ENCODE assay signal across 9 cellular contexts in genomic region chr7:139360948-139361307, GRCh38. TPM values are rescaled to one million over a fixed set of nuclear protein-coding genes. Genes with fewer than 3 reads are reported as not detected.
A peak's percentile ranks its signal among the peaks of the same experiment; 100 is the strongest.
DNase-seq lines count a peak whose midpoint lies in the region; ATAC-seq, FAIRE-seq and TF ChIP-seq lines count a peak whose summit lies in the region.
"Had no signal": no experiment of that assay in that cellular context is flagged by ENCODE, and none has a peak within 500 bp of the region (broad histone marks: within the 10 kb centered on the region; RNA-seq: fewer than 3 reads in every experiment).

No MANE protein-coding gene starts in this region.

- no peaks in the 10 kb centered on the region for H3K27me3 ChIP-seq in iPS-20b (ENCODE audit: insufficient read depth, low read length)
- no peaks in the 10 kb centered on the region for H3K27me3 ChIP-seq in stomach smooth muscle (ENCODE audit: control insufficient read depth in 1 of 2, insufficient read depth in 2 of 2, low read length in 2 of 2)

- H3K9me3 Mint-ChIP-seq in activated T-helper 17 cell treated with anti-CD3 and anti-CD28 coated beads, Interleukin-2, amount 50 U/mL, for 72 hours, result no peaks in the 10 kb centered on the region

- H3K36me3 ChIP-seq in iPS-20b (ENCODE audit: insufficient read depth, low read depth, low read length) (peaks cover 23% of the 10 kb centered on the region), stomach smooth muscle (ENCODE audit: control insufficient read depth in 2 of 2, insufficient read depth in 2 of 2, low read length in 2 of 2) (peaks cover 0 to 3% of the 10 kb centered on the region in 2 donors)

- H3K27me3 Mint-ChIP-seq in activated T-helper 17 cell treated with anti-CD3 and anti-CD28 coated beads, Interleukin-2, amount 50 U/mL, for 72 hours, result no peaks in the 10 kb centered on the region

- no peak for TF ChIP-seq POLR2A in H54 (IDR thresholded peaks at IDR 0.05; ENCODE audit: low read depth, low read length)

- H3K4me3 ChIP-seq in iPS-20b (ENCODE audit: low read length) (peak overlapping the region; percentile 90), stomach smooth muscle (ENCODE audit: low read length in 2 of 2) (peak overlapping the region; percentile 81 to 96)

- H3K4me1 Mint-ChIP-seq in activated T-helper 17 cell treated with anti-CD3 and anti-CD28 coated beads, Interleukin-2, amount 50 U/mL, for 72 hours, result peaks cover 21% of the 10 kb centered on the region

- peak overlapping the region; percentile 100 for H3K27ac Mint-ChIP-seq in activated T-helper 17 cell treated with anti-CD3 and anti-CD28 coated beads, Interleukin-2, amount 50 U/mL, for 72 hours

- H3K9me3 ChIP-seq in iPS-20b (ENCODE audit: insufficient read depth, low read depth, low read length) (no peaks in the 10 kb centered on the region), stomach smooth muscle (ENCODE audit: control insufficient read depth in 2 of 2, low read length in 2 of 2) (no peaks in the 10 kb centered on the region)

- DNase-seq in NCI-H146 treated with DMSO at 0.1 percent for 48 hours (lab: John Stamatoyannopoulos, UW; ENCODE audit: unreplicated experiment) (peak; percentile 47), NCI-H146 (lab: John Stamatoyannopoulos, UW) (no peak), amniotic stem cell (lab: John Stamatoyannopoulos, UW) (no peak), H54 (ENCODE audit: insufficient read length, low spot score) (no peak), HuH-7 (ENCODE audit: low spot score) (no peak)

- H3K4me1 ChIP-seq in iPS-20b (ENCODE audit: insufficient read depth, low read length), result peaks cover 23% of the 10 kb centered on the region; the same call in 1 of the 2 replicates
- H3K4me1 ChIP-seq in stomach smooth muscle (ENCODE audit: control insufficient read depth, insufficient read depth, low read length), result peaks cover 15% of the 10 kb centered on the region

- H3K4me3 Mint-ChIP-seq in activated T-helper 17 cell treated with anti-CD3 and anti-CD28 coated beads, Interleukin-2, amount 50 U/mL, for 72 hours, result peak overlapping the region; percentile 99

- peaks cover 73% of the 10 kb centered on the region for H3K36me3 Mint-ChIP-seq in activated T-helper 17 cell treated with anti-CD3 and anti-CD28 coated beads, Interleukin-2, amount 50 U/mL, for 72 hours (ENCODE audit: low read depth)

- H3K27ac ChIP-seq in iPS-20b (ENCODE audit: low read length) (peak overlapping the region; percentile 93), stomach smooth muscle (ENCODE audit: low read length) (peak overlapping the region; percentile 97)

- H3K9ac ChIP-seq in iPS-20b (ENCODE audit: low read depth, low read length), result peak overlapping the region; percentile 98
- peak overlapping the region; percentile 93 to 98 for H3K9ac ChIP-seq in stomach smooth muscle (ENCODE audit: low read length in 2 of 2)

- FAIRE-seq in H54 (lab: Jason Lieb, UNC), result no peak
- FAIRE-seq: HTR-8/SVneo had no signal

- no peak for ATAC-seq in activated T-helper 17 cell treated with anti-CD3 and anti-CD28 coated beads, Interleukin-2, amount 50 U/mL, for 72 hours (replicated peaks)

RNA-seq across cellular contexts. Expression of gene LUC7L2, which starts 1.2 kb away (rescaled TPM):
- total RNA-seq in activated T-helper 17 cell treated with anti-CD3 and anti-CD28 coated beads, Interleukin-2, amount 50 U/mL, for 72 hours, result 100 to 1,000 TPM; 115 to 130 TPM

RNA-seq across cellular contexts. Expression of gene FMC1, which starts 19.8 kb away (rescaled TPM):
- 1 to 10 TPM; 3.0 to 6.7 TPM for total RNA-seq in activated T-helper 17 cell treated with anti-CD3 and anti-CD28 coated beads, Interleukin-2, amount 50 U/mL, for 72 hours
